1 cellular context compared by ENCODE assay signal in the genomic region with DNA sequence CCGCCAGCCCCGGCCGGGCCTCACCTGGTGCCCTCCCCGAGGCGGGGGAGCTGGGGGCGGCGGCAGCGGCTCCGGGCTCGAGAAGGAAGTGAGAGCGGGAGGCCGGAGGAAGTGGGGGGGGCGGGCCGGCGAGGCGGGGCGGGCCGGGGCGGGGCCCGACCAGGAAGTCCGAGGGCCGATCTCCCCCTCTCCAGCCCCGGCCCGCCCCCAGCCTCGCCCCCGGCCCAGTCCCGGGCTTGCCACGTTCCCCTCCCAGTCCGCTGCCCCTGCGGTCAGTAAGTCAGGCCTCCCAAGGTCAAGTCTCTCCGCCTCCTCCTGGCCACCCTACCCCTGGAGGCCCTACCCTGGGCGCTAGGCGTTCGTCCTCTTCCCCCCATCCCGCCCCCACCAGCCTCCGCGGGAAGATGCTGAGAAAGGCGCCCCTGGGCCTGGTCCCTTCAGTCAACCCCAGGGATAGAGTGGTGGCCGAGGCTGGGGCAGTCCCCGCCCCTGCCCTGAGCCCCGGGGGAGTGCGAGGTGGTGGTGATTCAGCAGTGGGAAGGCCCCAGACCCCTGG.
TF ChIP-seq lines count a peak whose summit lies in the region.

TSS of gene RHOG (minus strand) at position 90 of the 556 bp plus-strand sequence. CDS start 12,821 bp downstream, outside the sequence.

TF ChIP-seq in K562, 482 proteins besides CTCF, POLR2A, EP300 and RAD21 (continued from another document):
- TF ChIP-seq, protein P1, sequence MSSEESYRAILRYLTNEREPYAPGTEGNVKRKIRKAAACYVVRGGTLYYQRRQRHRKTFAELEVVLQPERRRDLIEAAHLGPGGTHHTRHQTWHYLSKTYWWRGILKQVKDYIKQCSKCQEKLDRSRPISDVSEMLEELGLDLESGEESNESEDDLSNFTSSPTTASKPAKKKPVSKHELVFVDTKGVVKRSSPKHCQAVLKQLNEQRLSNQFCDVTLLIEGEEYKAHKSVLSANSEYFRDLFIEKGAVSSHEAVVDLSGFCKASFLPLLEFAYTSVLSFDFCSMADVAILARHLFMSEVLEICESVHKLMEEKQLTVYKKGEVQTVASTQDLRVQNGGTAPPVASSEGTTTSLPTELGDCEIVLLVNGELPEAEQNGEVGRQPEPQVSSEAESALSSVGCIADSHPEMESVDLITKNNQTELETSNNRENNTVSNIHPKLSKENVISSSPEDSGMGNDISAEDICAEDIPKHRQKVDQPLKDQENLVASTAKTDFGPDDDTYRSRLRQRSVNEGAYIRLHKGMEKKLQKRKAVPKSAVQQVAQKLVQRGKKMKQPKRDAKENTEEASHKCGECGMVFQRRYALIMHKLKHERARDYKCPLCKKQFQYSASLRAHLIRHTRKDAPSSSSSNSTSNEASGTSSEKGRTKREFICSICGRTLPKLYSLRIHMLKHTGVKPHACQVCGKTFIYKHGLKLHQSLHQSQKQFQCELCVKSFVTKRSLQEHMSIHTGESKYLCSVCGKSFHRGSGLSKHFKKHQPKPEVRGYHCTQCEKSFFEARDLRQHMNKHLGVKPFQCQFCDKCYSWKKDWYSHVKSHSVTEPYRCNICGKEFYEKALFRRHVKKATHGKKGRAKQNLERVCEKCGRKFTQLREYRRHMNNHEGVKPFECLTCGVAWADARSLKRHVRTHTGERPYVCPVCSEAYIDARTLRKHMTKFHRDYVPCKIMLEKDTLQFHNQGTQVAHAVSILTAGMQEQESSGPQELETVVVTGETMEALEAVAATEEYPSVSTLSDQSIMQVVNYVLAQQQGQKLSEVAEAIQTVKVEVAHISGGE (CRISPR knock-in tag; IDR thresholded peaks at IDR 0.05) = peak in 1 of 3 experiments; percentile 70; a peak in 2 of 6 replicates
- TF ChIP-seq CTCFL (IDR thresholded peaks at IDR 0.05; ENCODE audit: borderline replicate concordance, insufficient read depth, low read depth, low read length, poor library complexity, severe bottlenecking) (no peak), SNAPC5 (CRISPR knock-in tag; IDR thresholded peaks at IDR 0.05) (no peak), ZNF436 (CRISPR knock-in tag; IDR thresholded peaks at IDR 0.05) (no peak), ZFX (CRISPR knock-in tag; IDR thresholded peaks at IDR 0.05) (no peak), NR2F6 (CRISPR knock-in tag; IDR thresholded peaks at IDR 0.05) (no peak), ZNF408 (CRISPR knock-in tag; IDR thresholded peaks at IDR 0.05; ENCODE audit: low read depth) (no peak), ZNF778 (CRISPR knock-in tag; IDR thresholded peaks at IDR 0.05) (no peak), E2F5 (CRISPR knock-in tag; IDR thresholded peaks at IDR 0.05) (no peak), U2AF2 (optimal IDR thresholded peaks at IDR 0.05; ENCODE audit: low read depth, low read length) (no peak), HLTF (IDR thresholded peaks at IDR 0.05) (no peak), ZBTB17 (CRISPR knock-in tag; IDR thresholded peaks at IDR 0.05) (no peak), ZNF217 (CRISPR knock-in tag; IDR thresholded peaks at IDR 0.05) (no peak), ZFP36 (IDR thresholded peaks at IDR 0.05; ENCODE audit: low read depth, low read length, partially characterized antibody) (no peak), KAT8 (IDR thresholded peaks at IDR 0.05; ENCODE audit: low read depth) (no peak), POLR2AphosphoS5 (IDR thresholded peaks at IDR 0.05; ENCODE audit: control insufficient read depth, insufficient read depth, low read depth, low read length) (peak; percentile 41; the same call in 1 of the 2 replicates)
- TF ChIP-seq, protein P2, sequence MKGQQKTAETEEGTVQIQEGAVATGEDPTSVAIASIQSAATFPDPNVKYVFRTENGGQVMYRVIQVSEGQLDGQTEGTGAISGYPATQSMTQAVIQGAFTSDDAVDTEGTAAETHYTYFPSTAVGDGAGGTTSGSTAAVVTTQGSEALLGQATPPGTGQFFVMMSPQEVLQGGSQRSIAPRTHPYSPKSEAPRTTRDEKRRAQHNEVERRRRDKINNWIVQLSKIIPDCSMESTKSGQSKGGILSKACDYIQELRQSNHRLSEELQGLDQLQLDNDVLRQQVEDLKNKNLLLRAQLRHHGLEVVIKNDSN (CRISPR knock-in tag; IDR thresholded peaks at IDR 0.05) = no peak
- TF ChIP-seq, protein P3, sequence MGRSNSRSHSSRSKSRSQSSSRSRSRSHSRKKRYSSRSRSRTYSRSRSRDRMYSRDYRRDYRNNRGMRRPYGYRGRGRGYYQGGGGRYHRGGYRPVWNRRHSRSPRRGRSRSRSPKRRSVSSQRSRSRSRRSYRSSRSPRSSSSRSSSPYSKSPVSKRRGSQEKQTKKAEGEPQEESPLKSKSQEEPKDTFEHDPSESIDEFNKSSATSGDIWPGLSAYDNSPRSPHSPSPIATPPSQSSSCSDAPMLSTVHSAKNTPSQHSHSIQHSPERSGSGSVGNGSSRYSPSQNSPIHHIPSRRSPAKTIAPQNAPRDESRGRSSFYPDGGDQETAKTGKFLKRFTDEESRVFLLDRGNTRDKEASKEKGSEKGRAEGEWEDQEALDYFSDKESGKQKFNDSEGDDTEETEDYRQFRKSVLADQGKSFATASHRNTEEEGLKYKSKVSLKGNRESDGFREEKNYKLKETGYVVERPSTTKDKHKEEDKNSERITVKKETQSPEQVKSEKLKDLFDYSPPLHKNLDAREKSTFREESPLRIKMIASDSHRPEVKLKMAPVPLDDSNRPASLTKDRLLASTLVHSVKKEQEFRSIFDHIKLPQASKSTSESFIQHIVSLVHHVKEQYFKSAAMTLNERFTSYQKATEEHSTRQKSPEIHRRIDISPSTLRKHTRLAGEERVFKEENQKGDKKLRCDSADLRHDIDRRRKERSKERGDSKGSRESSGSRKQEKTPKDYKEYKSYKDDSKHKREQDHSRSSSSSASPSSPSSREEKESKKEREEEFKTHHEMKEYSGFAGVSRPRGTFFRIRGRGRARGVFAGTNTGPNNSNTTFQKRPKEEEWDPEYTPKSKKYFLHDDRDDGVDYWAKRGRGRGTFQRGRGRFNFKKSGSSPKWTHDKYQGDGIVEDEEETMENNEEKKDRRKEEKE (IDR thresholded peaks at IDR 0.05; ENCODE audit: borderline replicate concordance in 1 of 2, control insufficient read depth in 1 of 2, low read depth in 2 of 2, low read length in 1 of 2) = no peak
- TF ChIP-seq, protein P4, sequence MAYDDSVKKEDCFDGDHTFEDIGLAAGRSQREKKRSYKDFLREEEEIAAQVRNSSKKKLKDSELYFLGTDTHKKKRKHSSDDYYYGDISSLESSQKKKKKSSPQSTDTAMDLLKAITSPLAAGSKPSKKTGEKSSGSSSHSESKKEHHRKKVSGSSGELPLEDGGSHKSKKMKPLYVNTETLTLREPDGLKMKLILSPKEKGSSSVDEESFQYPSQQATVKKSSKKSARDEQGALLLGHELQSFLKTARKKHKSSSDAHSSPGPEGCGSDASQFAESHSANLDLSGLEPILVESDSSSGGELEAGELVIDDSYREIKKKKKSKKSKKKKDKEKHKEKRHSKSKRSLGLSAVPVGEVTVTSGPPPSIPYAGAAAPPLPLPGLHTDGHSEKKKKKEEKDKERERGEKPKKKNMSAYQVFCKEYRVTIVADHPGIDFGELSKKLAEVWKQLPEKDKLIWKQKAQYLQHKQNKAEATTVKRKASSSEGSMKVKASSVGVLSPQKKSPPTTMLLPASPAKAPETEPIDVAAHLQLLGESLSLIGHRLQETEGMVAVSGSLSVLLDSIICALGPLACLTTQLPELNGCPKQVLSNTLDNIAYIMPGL (CRISPR knock-in tag; IDR thresholded peaks at IDR 0.05) = no peak
- TF ChIP-seq, protein P5, sequence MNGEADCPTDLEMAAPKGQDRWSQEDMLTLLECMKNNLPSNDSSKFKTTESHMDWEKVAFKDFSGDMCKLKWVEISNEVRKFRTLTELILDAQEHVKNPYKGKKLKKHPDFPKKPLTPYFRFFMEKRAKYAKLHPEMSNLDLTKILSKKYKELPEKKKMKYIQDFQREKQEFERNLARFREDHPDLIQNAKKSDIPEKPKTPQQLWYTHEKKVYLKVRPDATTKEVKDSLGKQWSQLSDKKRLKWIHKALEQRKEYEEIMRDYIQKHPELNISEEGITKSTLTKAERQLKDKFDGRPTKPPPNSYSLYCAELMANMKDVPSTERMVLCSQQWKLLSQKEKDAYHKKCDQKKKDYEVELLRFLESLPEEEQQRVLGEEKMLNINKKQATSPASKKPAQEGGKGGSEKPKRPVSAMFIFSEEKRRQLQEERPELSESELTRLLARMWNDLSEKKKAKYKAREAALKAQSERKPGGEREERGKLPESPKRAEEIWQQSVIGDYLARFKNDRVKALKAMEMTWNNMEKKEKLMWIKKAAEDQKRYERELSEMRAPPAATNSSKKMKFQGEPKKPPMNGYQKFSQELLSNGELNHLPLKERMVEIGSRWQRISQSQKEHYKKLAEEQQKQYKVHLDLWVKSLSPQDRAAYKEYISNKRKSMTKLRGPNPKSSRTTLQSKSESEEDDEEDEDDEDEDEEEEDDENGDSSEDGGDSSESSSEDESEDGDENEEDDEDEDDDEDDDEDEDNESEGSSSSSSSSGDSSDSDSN (IDR thresholded peaks at IDR 0.05; ENCODE audit: borderline replicate concordance in 1 of 2, low read depth in 2 of 2, low read length in 2 of 2) = peak in 1 of 2 experiments; percentile 57; a peak in 2 of 4 replicates
TF ChIP-seq in K562: peak in this region for 25.
